9 cellular contexts compared by ENCODE assay signal in genomic region chr3:185820973-185821758, GRCh38. TPM values are rescaled to one million over a fixed set of nuclear protein-coding genes. Genes with fewer than 3 reads are reported as not detected.
DNase-seq lines count a peak whose midpoint lies in the region; ATAC-seq and TF ChIP-seq lines count a peak whose summit lies in the region.
"Had no signal": no experiment of that assay in that cellular context is flagged by ENCODE, and none has a peak within 500 bp of the region (broad histone marks: within the 10 kb centered on the region; RNA-seq: fewer than 3 reads in every experiment).

No MANE protein-coding gene starts in this region.

- peaks cover 93% of the 10 kb centered on the region for H3K79me2 ChIP-seq in ACC112 (ENCODE audit: control insufficient read depth, insufficient read depth, low read length, unreplicated experiment)

- H3K9me3 ChIP-seq in body of pancreas: no peaks in the 10 kb centered on the region

- DNase-seq in HS-27A (ENCODE audit: low read depth) (peak; percentile 77), SW 1271 (lab: John Stamatoyannopoulos, UW) (peak; percentile 67 to 92), hepatic stellate cell (ENCODE audit: low spot score) (peak; percentile 74), body of pancreas (no peak), dorsolateral prefrontal cortex (no peak)
- DNase-seq in stimulated activated CD4-positive, alpha-beta T cell treated with anti-CD3 and anti-CD28 coated beads, Interleukin-4, amount 100 ng/mL, for 24 hours: no peak
- DNase-seq: anterior cingulate cortex had no signal

- peak overlapping the region; percentile 94 for H3K27ac ChIP-seq in ACC112 (ENCODE audit: low read depth, low read length)
- H3K27ac ChIP-seq in body of pancreas: no peak overlapping the region
- no peak overlapping the region for H3K27ac ChIP-seq in dorsolateral prefrontal cortex

- H3K36me3 ChIP-seq in ACC112 (ENCODE audit: insufficient read depth, low read length) (no peaks in the 10 kb centered on the region), body of pancreas (replicated peaks in 1 of 2; ENCODE audit: insufficient read depth in 1 of 2, low read depth in 2 of 2) (no peaks in the 10 kb centered on the region)

- no peaks in the 10 kb centered on the region for H3K27me3 ChIP-seq in ACC112 (ENCODE audit: insufficient read depth, low read length)
- peaks cover 0 to 5% of the 10 kb centered on the region in 2 donors for H3K27me3 ChIP-seq in body of pancreas
- peaks cover 6 to 97% (median 85%) of the 10 kb centered on the region in 45 donors for H3K27me3 ChIP-seq in dorsolateral prefrontal cortex

- intact Hi-C loops in body of pancreas (cut with DNase I) (no loop called here), dorsolateral prefrontal cortex (cut with DNase I) (no loop called here)

- TF ChIP-seq CTCF in body of pancreas (IDR thresholded peaks at IDR 0.05) (no peak), dorsolateral prefrontal cortex (IDR thresholded peaks at IDR 0.05 in 54 of 56, conservative IDR thresholded peaks at IDR 0.05 in 2 of 56; ENCODE audit: low read depth in 1 of 56, partially characterized antibody in 56 of 56) (no peak)

- ATAC-seq in body of pancreas (no peak), GM19324 (IDR thresholded peaks at IDR 0.05; ENCODE audit: low FRiP score, unreplicated experiment) (no peak)

- TF ChIP-seq POLR2A in body of pancreas (IDR thresholded peaks at IDR 0.05): no peak

- WGBS in body of pancreas, 2 donors: 70 to 72% methylated on average over 6 of the region's 6 CpGs

- H3K4me3 ChIP-seq in ACC112 (ENCODE audit: low read depth, low read length) (peak overlapping the region; percentile 96), body of pancreas (no peak overlapping the region), dorsolateral prefrontal cortex (no peak overlapping the region)

- peaks cover 47% of the 10 kb centered on the region for H3K4me1 ChIP-seq in ACC112 (ENCODE audit: control insufficient read depth, insufficient read depth, low read length, unreplicated experiment)
- H3K4me1 ChIP-seq in body of pancreas: peaks cover 21% of the 10 kb centered on the region

- H2AFZ ChIP-seq in ACC112 (ENCODE audit: low read length, unreplicated experiment): no peak overlapping the region

RNA-seq across cellular contexts. Expression of gene IGF2BP2, which starts 3.7 kb away (rescaled TPM):
- total RNA-seq in body of pancreas (10 to 100 TPM; 19.4 to 25.2 TPM), dorsolateral prefrontal cortex (1 to 10 TPM in 57 of 120 experiments, under 1 TPM in 58, not detected in 5; 0.11 to 6.5 (median 0.98) TPM)

Comparison
In these comparisons a context has a peak if more than half of its experiments do, and no peak if none do; other contexts are left out.
1. DNase-seq: peak in HS-27A (single experiment), SW 1271 (2 of 2) and hepatic stellate cell (single experiment); none in body of pancreas (0 of 4), stimulated activated CD4-positive, alpha-beta T cell treated with anti-CD3 and anti-CD28 coated beads, Interleukin-4, amount 100 ng/mL, for 24 hours (single experiment) and dorsolateral prefrontal cortex (0 of 10).